Comparison of ENCODE assay signal across 13 cellular contexts in genomic region chr6:3075522-3076113, GRCh38. TPM values are rescaled to one million over a fixed set of nuclear protein-coding genes. Genes with fewer than 3 reads are reported as not detected.
DNase-seq lines count a peak whose midpoint lies in the region; ATAC-seq and TF ChIP-seq lines count a peak whose summit lies in the region.
"Had no signal": no experiment of that assay in that cellular context is flagged by ENCODE, and none has a peak within 500 bp of the region (broad histone marks: within the 10 kb centered on the region; RNA-seq: fewer than 3 reads in every experiment).

No MANE protein-coding gene starts in this region.

- H2AFZ ChIP-seq in trophoblast cell (ENCODE audit: insufficient read depth, low read length, poor library complexity): no peak overlapping the region

- peaks cover 12 to 26% of the 10 kb centered on the region in 2 experiments for H3K36me3 ChIP-seq in trophoblast cell (ENCODE audit: control insufficient read depth in 1 of 2, insufficient read depth in 2 of 2, low read length in 2 of 2)

- H2BK12ac ChIP-seq in trophoblast cell (ENCODE audit: low read length): no peak overlapping the region

- H3K27ac ChIP-seq in VCaP: peak overlapping the region; percentile 66
- H3K27ac ChIP-seq in trophoblast cell (ENCODE audit: low read depth, low read length): no peak overlapping the region
- no peak overlapping the region for H3K27ac ChIP-seq in coronary artery
- H3K27ac ChIP-seq: suprapubic skin had no signal

- DNase-seq in activated naive CD4-positive, alpha-beta T cell treated with anti-CD3 and anti-CD28 coated beads, Interleukin-2, amount 10 ng/mL, durations not matched to agents 7 days and 5 days: no peak
- DNase-seq in activated naive CD4-positive, alpha-beta T cell treated with anti-CD3 and anti-CD28 coated beads, Interleukin-2, amount 50 U/mL, for 16 hours: no peak
- peak; percentile 52 for DNase-seq in iPS DF 19.7 (ENCODE audit: low read depth, low spot score)
- no peak for DNase-seq in stimulated activated naive CD8-positive, alpha-beta T cell treated with anti-CD3 and anti-CD28 coated beads, Interleukin-15, amount 100 ng/mL, for 72 hours
- DNase-seq in trophoblast cell: no peak
- DNase-seq in coronary artery (ENCODE audit: low spot score): no peak
- DNase-seq in nephron progenitor cell: no peak
- DNase-seq: erythroblast, GOT3, left ventricle myocardium superior, NCI-H345 had no signal

- no peak overlapping the region for H3K4me2 ChIP-seq in trophoblast cell (ENCODE audit: low read length)

- no peak overlapping the region for H2AK5ac ChIP-seq in trophoblast cell (ENCODE audit: low read length)

- H3K23ac ChIP-seq in trophoblast cell (ENCODE audit: low read length): no peak overlapping the region

- peak overlapping the region; percentile 50 for H3K27ac Mint-ChIP-seq in activated naive CD4-positive, alpha-beta T cell treated with anti-CD3 and anti-CD28 coated beads, Interleukin-2, amount 10 ng/mL, durations not matched to agents 7 days and 5 days
- peak overlapping the region; percentile 97 for H3K27ac Mint-ChIP-seq in stimulated activated naive CD8-positive, alpha-beta T cell treated with anti-CD3 and anti-CD28 coated beads, Interleukin-15, amount 100 ng/mL, for 72 hours
- H3K27ac Mint-ChIP-seq in nephron progenitor cell: no peak overlapping the region

- H3K4me3 Mint-ChIP-seq in activated naive CD4-positive, alpha-beta T cell treated with anti-CD3 and anti-CD28 coated beads, Interleukin-2, amount 10 ng/mL, durations not matched to agents 7 days and 5 days: peak overlapping the region; percentile 50
- peak overlapping the region; percentile 57 to 74 for H3K4me3 Mint-ChIP-seq in stimulated activated naive CD8-positive, alpha-beta T cell treated with anti-CD3 and anti-CD28 coated beads, Interleukin-15, amount 100 ng/mL, for 72 hours
- H3K4me3 Mint-ChIP-seq in nephron progenitor cell: no peak overlapping the region

- no peaks in the 10 kb centered on the region for H3K9me3 Mint-ChIP-seq in activated naive CD4-positive, alpha-beta T cell treated with anti-CD3 and anti-CD28 coated beads, Interleukin-2, amount 10 ng/mL, durations not matched to agents 7 days and 5 days
- H3K9me3 Mint-ChIP-seq in stimulated activated naive CD8-positive, alpha-beta T cell treated with anti-CD3 and anti-CD28 coated beads, Interleukin-15, amount 100 ng/mL, for 72 hours: no peaks in the 10 kb centered on the region
- H3K9me3 Mint-ChIP-seq in nephron progenitor cell: no peaks in the 10 kb centered on the region

- H3K27me3 Mint-ChIP-seq in activated naive CD4-positive, alpha-beta T cell treated with anti-CD3 and anti-CD28 coated beads, Interleukin-2, amount 10 ng/mL, durations not matched to agents 7 days and 5 days: no peaks in the 10 kb centered on the region
- H3K27me3 Mint-ChIP-seq in stimulated activated naive CD8-positive, alpha-beta T cell treated with anti-CD3 and anti-CD28 coated beads, Interleukin-15, amount 100 ng/mL, for 72 hours: no peaks in the 10 kb centered on the region
- H3K27me3 Mint-ChIP-seq in nephron progenitor cell (ENCODE audit: low read depth, poor library complexity): peaks cover 4% of the 10 kb centered on the region

- TF ChIP-seq CTCF in VCaP (conservative IDR thresholded peaks at IDR 0.05): no peak
- no peak for TF ChIP-seq CTCF in coronary artery (IDR thresholded peaks at IDR 0.05)
- no peak for TF ChIP-seq CTCF in nephron progenitor cell (IDR thresholded peaks at IDR 0.05)

- no peak overlapping the region for H3K14ac ChIP-seq in trophoblast cell (ENCODE audit: low read length)

- no peak overlapping the region for H3K18ac ChIP-seq in trophoblast cell (ENCODE audit: low read length)

- no CpG with 5 or more reads among the region's 4 CpGs for WGBS in trophoblast cell (ENCODE audit: extremely low coverage, insufficient coverage, insufficient read length)

- CTCF ChIA-PET in activated naive CD4-positive, alpha-beta T cell treated with anti-CD3 and anti-CD28 coated beads, Interleukin-2, amount 10 ng/mL, durations not matched to agents 7 days and 5 days (lab: Charles Lee): interaction anchor here (0.6 to 1.5 kb wide), 4 partner anchors 10 to 55 kb away, joined by 3 to 4 read pairs (median 3); no protein-coding TSS in a partner anchor

- H3K4me1 ChIP-seq in trophoblast cell (ENCODE audit: control insufficient read depth in 1 of 2, insufficient read depth in 2 of 2, low read length in 2 of 2): peaks cover 0 to 2% of the 10 kb centered on the region in 2 experiments

- no peak overlapping the region for H4K12ac ChIP-seq in trophoblast cell (ENCODE audit: low read depth, low read length)

- H3K4ac ChIP-seq in trophoblast cell (ENCODE audit: low read depth, low read length): no peak overlapping the region

- peaks cover 48% of the 10 kb centered on the region for H3K36me3 Mint-ChIP-seq in activated naive CD4-positive, alpha-beta T cell treated with anti-CD3 and anti-CD28 coated beads, Interleukin-2, amount 10 ng/mL, durations not matched to agents 7 days and 5 days
- peaks cover 43% of the 10 kb centered on the region for H3K36me3 Mint-ChIP-seq in nephron progenitor cell (ENCODE audit: low read depth)

- no peaks in the 10 kb centered on the region for H3K79me1 ChIP-seq in trophoblast cell (ENCODE audit: low read length)

- H2BK120ac ChIP-seq in trophoblast cell (ENCODE audit: insufficient read depth, low read length, poor library complexity): no peak overlapping the region

- no peak overlapping the region for H4K8ac ChIP-seq in trophoblast cell (ENCODE audit: low read depth, low read length)

- H3K4me1 Mint-ChIP-seq in activated naive CD4-positive, alpha-beta T cell treated with anti-CD3 and anti-CD28 coated beads, Interleukin-2, amount 10 ng/mL, durations not matched to agents 7 days and 5 days: peaks cover 48% of the 10 kb centered on the region
- peaks cover 59% of the 10 kb centered on the region for H3K4me1 Mint-ChIP-seq in stimulated activated naive CD8-positive, alpha-beta T cell treated with anti-CD3 and anti-CD28 coated beads, Interleukin-15, amount 100 ng/mL, for 72 hours
- H3K4me1 Mint-ChIP-seq in nephron progenitor cell: peaks cover 24% of the 10 kb centered on the region

- H3K79me2 ChIP-seq in trophoblast cell (ENCODE audit: control insufficient read depth, insufficient read depth, low read length, poor library complexity): peaks cover 5% of the 10 kb centered on the region

- ATAC-seq in stimulated activated naive CD8-positive, alpha-beta T cell treated with anti-CD3 and anti-CD28 coated beads, Interleukin-15, amount 100 ng/mL, for 72 hours: peak; percentile 49
- ATAC-seq: left ventricle myocardium superior had no signal

- H2BK5ac ChIP-seq in trophoblast cell (ENCODE audit: low read depth, low read length, poor library complexity): no peak overlapping the region

- H4K91ac ChIP-seq in trophoblast cell (ENCODE audit: low read depth, low read length): no peak overlapping the region

- H3K4me3 ChIP-seq in trophoblast cell (ENCODE audit: low read depth, low read length) (no peak overlapping the region), coronary artery (no peak overlapping the region)
- H3K4me3 ChIP-seq: suprapubic skin had no signal

- H3K9me3 ChIP-seq in trophoblast cell (ENCODE audit: insufficient read depth, low read depth, low read length): no peaks in the 10 kb centered on the region
- H3K9me3 ChIP-seq: suprapubic skin had no signal

- no peaks in the 10 kb centered on the region for H3K27me3 ChIP-seq in trophoblast cell (ENCODE audit: insufficient read depth, low read length)
- H3K27me3 ChIP-seq: suprapubic skin had no signal

- no peak overlapping the region for H3K9ac ChIP-seq in trophoblast cell (ENCODE audit: low read length)

RNA-seq across cellular contexts. Expression of gene RIPK1, which starts 7.3 kb away (rescaled TPM):
- polyA plus RNA-seq in trophoblast cell (2013): 14.0 and 14.2 TPM in 2 replicates

RNA-seq across cellular contexts. Expression of gene BPHL, which starts 42.9 kb away (rescaled TPM):
- polyA plus RNA-seq in trophoblast cell (2013): 21.0 and 22.0 TPM in 2 replicates
